1 cellular context compared by ENCODE assay signal in genomic region chr16:75249441-75249840, GRCh38.
TF ChIP-seq lines count a peak whose summit lies in the region.

No MANE protein-coding gene starts in this region.

TF ChIP-seq in HCT116, 20 proteins besides CTCF, POLR2A, EP300 and RAD21 (continued from another document):
- no peak for TF ChIP-seq ZBTB33 (IDR thresholded peaks at IDR 0.05; ENCODE audit: extremely low read depth, insufficient replicate concordance, low read length)
- no peak for TF ChIP-seq EGR1 (IDR thresholded peaks at IDR 0.05; ENCODE audit: low read depth)
- TF ChIP-seq TCF7L2 (IDR thresholded peaks at IDR 0.05; ENCODE audit: borderline replicate concordance, extremely low read depth, insufficient read depth, insufficient read length), result no peak
- TF ChIP-seq YY1 (IDR thresholded peaks at IDR 0.05; ENCODE audit: extremely low read depth, insufficient replicate concordance, low read depth, low read length), result no peak
- no peak for TF ChIP-seq MAX (IDR thresholded peaks at IDR 0.05)
- TF ChIP-seq SP1 (IDR thresholded peaks at IDR 0.05; ENCODE audit: low read depth), result no peak
- no peak for TF ChIP-seq REST (IDR thresholded peaks at IDR 0.05; ENCODE audit: low read depth)
- TF ChIP-seq ELF1 (IDR thresholded peaks at IDR 0.05; ENCODE audit: borderline replicate concordance, low read depth), result no peak
- no peak for TF ChIP-seq SRF (IDR thresholded peaks at IDR 0.05; ENCODE audit: low read depth)
- TF ChIP-seq ZNF274 (IDR thresholded peaks at IDR 0.05; ENCODE audit: low read depth, low read length), result no peak
- no peak for TF ChIP-seq ATF3 (IDR thresholded peaks at IDR 0.05)
- TF ChIP-seq CBX3 (IDR thresholded peaks at IDR 0.05; ENCODE audit: low read depth), result no peak
- TF ChIP-seq CEBPB (IDR thresholded peaks at IDR 0.05; ENCODE audit: low read depth), result no peak
- no peak for TF ChIP-seq POLR2AphosphoS5 (IDR thresholded peaks at IDR 0.05; ENCODE audit: low read depth, low read length)
- no peak for TF ChIP-seq SIN3A (IDR thresholded peaks at IDR 0.05; ENCODE audit: low read depth)
- no peak for TF ChIP-seq ZFX (IDR thresholded peaks at IDR 0.05)
